Comparison of ENCODE assay signal across 14 cellular contexts in genomic region chr5:96720408-96720807, GRCh38. TPM values are rescaled to one million over a fixed set of nuclear protein-coding genes. Genes with fewer than 3 reads are reported as not detected.
DNase-seq lines count a peak whose midpoint lies in the region; ATAC-seq and TF ChIP-seq lines count a peak whose summit lies in the region.
"Had no signal": no experiment of that assay in that cellular context is flagged by ENCODE, and none has a peak within 500 bp of the region (broad histone marks: within the 10 kb centered on the region; RNA-seq: fewer than 3 reads in every experiment).

No MANE protein-coding gene starts in this region.

- H3K4me1 ChIP-seq in OCI-LY7 (ENCODE audit: insufficient read depth, low read length, poor library complexity, severe bottlenecking) (no peaks in the 10 kb centered on the region), endodermal cell (ENCODE audit: control insufficient read depth, insufficient read depth, low read length) (peaks cover 4% of the 10 kb centered on the region), mucosa of descending colon (ENCODE audit: low read depth) (peaks cover 19% of the 10 kb centered on the region)

- no peak overlapping the region for H2AFZ ChIP-seq in OCI-LY7 (ENCODE audit: low read length)

- no peaks in the 10 kb centered on the region for H3K27me3 Mint-ChIP-seq in Calu3 (ENCODE audit: unreplicated experiment)
- H3K27me3 Mint-ChIP-seq in endodermal cell (ENCODE audit: insufficient read depth), result peaks cover 16% of the 10 kb centered on the region
- H3K27me3 Mint-ChIP-seq in osteocyte (ENCODE audit: unreplicated experiment), result no peaks in the 10 kb centered on the region
- H3K27me3 Mint-ChIP-seq: IgD-negative memory B cell had no signal

- H4K20me1 ChIP-seq in OCI-LY7 (ENCODE audit: insufficient read depth, low read length), result no peaks in the 10 kb centered on the region

- no peaks in the 10 kb centered on the region for H3K36me3 ChIP-seq in OCI-LY7 (ENCODE audit: insufficient read depth, low read length)
- H3K36me3 ChIP-seq in endodermal cell (ENCODE audit: control insufficient read depth, insufficient read depth, low read length), result no peaks in the 10 kb centered on the region
- H3K36me3 ChIP-seq in mucosa of descending colon (ENCODE audit: low read depth), result no peaks in the 10 kb centered on the region

- H3K27ac ChIP-seq in OCI-LY7 (ENCODE audit: low read depth, low read length, poor library complexity, severe bottlenecking) (no peak overlapping the region), endodermal cell (ENCODE audit: low read depth, low read length) (no peak overlapping the region)

- H3K4me2 ChIP-seq in OCI-LY7 (ENCODE audit: low read length), result no peak overlapping the region

- peaks cover 40% of the 10 kb centered on the region for H3K36me3 Mint-ChIP-seq in Calu3 (ENCODE audit: insufficient read depth, unreplicated experiment)
- no peaks in the 10 kb centered on the region for H3K36me3 Mint-ChIP-seq in endodermal cell (ENCODE audit: low read depth)
- peaks cover 2% of the 10 kb centered on the region for H3K36me3 Mint-ChIP-seq in osteocyte (ENCODE audit: unreplicated experiment)
- H3K36me3 Mint-ChIP-seq: IgD-negative memory B cell had no signal

- no peak for DNase-seq in Calu3
- DNase-seq in OCI-LY7 (ENCODE audit: low spot score), result no peak
- no peak for DNase-seq in endodermal cell
- no peak for DNase-seq in osteocyte (ENCODE audit: extremely low spot score, unreplicated experiment)
- DNase-seq in DMS79 treated with DMSO at 0.1 percent for 48 hours (lab: John Stamatoyannopoulos, UW), result no peak
- DNase-seq in GM03348 (ENCODE audit: low spot score), result no peak
- no peak for DNase-seq in mucosa of descending colon
- DNase-seq: activated CD4-positive, alpha-beta T cell treated with anti-CD3 and anti-CD28 coated beads, Interleukin-2, amount 50 U/mL, for 1 hour; NCI-H146; NK-92 treated with Interleukin-12 subunit alpha and Interleukin-12 subunit beta, amount 100 ng/mL, for 24 hours; small intestine; trophoblast cell had no signal

- H3K9me3 Mint-ChIP-seq in Calu3 (ENCODE audit: low read depth, unreplicated experiment), result no peaks in the 10 kb centered on the region
- no peaks in the 10 kb centered on the region for H3K9me3 Mint-ChIP-seq in endodermal cell
- H3K9me3 Mint-ChIP-seq in osteocyte (ENCODE audit: unreplicated experiment), result no peaks in the 10 kb centered on the region
- H3K9me3 Mint-ChIP-seq: IgD-negative memory B cell had no signal

- no peak overlapping the region for H3K9ac ChIP-seq in endodermal cell (ENCODE audit: extremely low read depth, low read length, poor library complexity, severe bottlenecking)

- no peaks in the 10 kb centered on the region for H3K9me2 ChIP-seq in OCI-LY7 (ENCODE audit: insufficient read depth, low read length)

- H3K4me3 Mint-ChIP-seq in Calu3 (ENCODE audit: low read depth, unreplicated experiment), result no peak overlapping the region
- H3K4me3 Mint-ChIP-seq in endodermal cell, result no peak overlapping the region
- H3K4me3 Mint-ChIP-seq in osteocyte (ENCODE audit: unreplicated experiment), result no peak overlapping the region
- H3K4me3 Mint-ChIP-seq: IgD-negative memory B cell had no signal

- CTCF ChIA-PET in Calu3 (lab: Charles Lee), result interaction anchor here (0.6 to 1.3 kb wide), 3 partner anchors 14 to 43 kb away, joined by 4 to 6 read pairs (median 4); no protein-coding TSS in a partner anchor
- CTCF ChIA-PET in OCI-LY7 (lab: Charles Lee; ENCODE audit: unreplicated experiment), result no interaction called here

- BruUV-seq in Calu3 (replicated peaks; lab: Mats Ljungman, UMichigan), result no TSS peak
- no TSS peak for BruUV-seq in OCI-LY7 (replicated peaks; lab: Mats Ljungman, UMichigan)

- peak; percentile 24 for TF ChIP-seq CTCF in Calu3 (IDR thresholded peaks at IDR 0.05; ENCODE audit: unreplicated experiment)
- 0 out of 2 replicates have a peak, but pooled peaks have one; percentile 25 for TF ChIP-seq CTCF in OCI-LY7 (conservative IDR thresholded peaks at IDR 0.05; ENCODE audit: low read length)
- peak; percentile 60 for TF ChIP-seq CTCF in endodermal cell (conservative IDR thresholded peaks at IDR 0.05)
- TF ChIP-seq CTCF in osteocyte (IDR thresholded peaks at IDR 0.05), result peak; percentile 23
- no peak for TF ChIP-seq CTCF in mucosa of descending colon (IDR thresholded peaks at IDR 0.05)

- WGBS in endodermal cell (ENCODE audit: insufficient coverage in 1 of 2, insufficient read length in 1 of 2), 2 experiments, result 83 to 88% methylated on average over 1 to 2 of the region's 2 CpGs

- intact Hi-C loops in Calu3 (cut with micrococcal nuclease; ENCODE audit: unreplicated experiment), result no loop called here
- intact Hi-C loops in OCI-LY7 (cut with micrococcal nuclease; ENCODE audit: unreplicated experiment), result no loop called here
- intact Hi-C loops in mucosa of descending colon (cut with DNase I, micrococcal nuclease), result no loop called here

- H3K4me3 ChIP-seq in OCI-LY7 (ENCODE audit: low read depth, low read length, poor library complexity, severe bottlenecking) (no peak overlapping the region), endodermal cell (ENCODE audit: low read length) (no peak overlapping the region), mucosa of descending colon (no peak overlapping the region)

- no peaks in the 10 kb centered on the region for H3K9me3 ChIP-seq in OCI-LY7 (ENCODE audit: low read length)
- H3K9me3 ChIP-seq in endodermal cell (ENCODE audit: control insufficient read depth, low read length), result no peaks in the 10 kb centered on the region
- no peaks in the 10 kb centered on the region for H3K9me3 ChIP-seq in mucosa of descending colon

- H3K4me1 Mint-ChIP-seq in Calu3 (ENCODE audit: low read depth, unreplicated experiment), result peaks cover 65% of the 10 kb centered on the region
- peaks cover 42% of the 10 kb centered on the region for H3K4me1 Mint-ChIP-seq in endodermal cell
- peaks cover 12% of the 10 kb centered on the region for H3K4me1 Mint-ChIP-seq in osteocyte (ENCODE audit: unreplicated experiment)

- H3K27ac Mint-ChIP-seq in Calu3 (ENCODE audit: unreplicated experiment), result peak overlapping the region; percentile 33
- H3K27ac Mint-ChIP-seq in endodermal cell, result no peak overlapping the region
- H3K27ac Mint-ChIP-seq in osteocyte (ENCODE audit: unreplicated experiment), result no peak overlapping the region
- H3K27ac Mint-ChIP-seq: IgD-negative memory B cell had no signal

- POLR2A ChIA-PET in OCI-LY7 (lab: Charles Lee), result interaction anchor here (0.6 to 0.7 kb wide), 2 partner anchors 11 to 242 kb away, joined by 3 read pairs; no protein-coding TSS in a partner anchor

- H3K79me2 ChIP-seq in OCI-LY7 (ENCODE audit: insufficient read depth, low read depth, low read length), result no peaks in the 10 kb centered on the region

- peaks cover 15% of the 10 kb centered on the region for H3K27me3 ChIP-seq in endodermal cell (ENCODE audit: control insufficient read depth, insufficient read depth, low read length, poor library complexity, severe bottlenecking)

- no peak for ATAC-seq in GM19467 (IDR thresholded peaks at IDR 0.05; ENCODE audit: unreplicated experiment)
- no peak for ATAC-seq in mucosa of descending colon

RNA-seq across cellular contexts. Expression of gene CAST, which starts 58.2 kb away (rescaled TPM):
- total RNA-seq in Calu3 (2022), result 342 and 395 TPM in 2 replicates
- 36.6 and 40.5 TPM in 2 replicates for total RNA-seq in OCI-LY7 (2014; rRNA removed; shearing (Covaris generic))
- total RNA-seq in OCI-LY7 (2022), result 90.1 and 99.3 TPM in 2 replicates
- total RNA-seq in endodermal cell, result 10 to 100 TPM; 33.5 to 36.2 TPM
- 35.6 TPM for polyA plus RNA-seq in endodermal cell (2013, experiment 1 of 2)
- polyA plus RNA-seq in endodermal cell (2013, experiment 2 of 2), result 35.5 TPM
- total RNA-seq in osteocyte, result 144 and 154 TPM in 2 replicates
- total RNA-seq in mucosa of descending colon, result 100 to 1,000 TPM; 348 to 433 (median 372) TPM
